In genomic region chr3:8762607-8763377, GRCh38 we compare ENCODE assay signal across 25 cellular contexts. TPM values are rescaled to one million over a fixed set of nuclear protein-coding genes. Genes with fewer than 3 reads are reported as not detected.
"Had no signal": no experiment of that assay in that cellular context is flagged by ENCODE, and none has a peak within 500 bp of the region (broad histone marks: within the 10 kb centered on the region; RNA-seq: fewer than 3 reads in every experiment).

No MANE protein-coding gene starts in this region.

- H3K27me3 ChIP-seq: brain microvascular endothelial cell, hepatocyte, vagina had no signal

- H3K4me1 Mint-ChIP-seq: mesothelial cell of epicardium, natural killer cell had no signal

- H3K4me2 ChIP-seq: hepatocyte had no signal

- ATAC-seq: activated CD8-positive, alpha-beta T cell treated with anti-CD3 and anti-CD28 coated beads, Interleukin-2, amount 10 ng/mL, durations not matched to agents 7 days and 5 days; activated naive CD4-positive, alpha-beta T cell treated with anti-CD3 and anti-CD28 coated beads, Interleukin-2, amount 50 U/mL, for 72 hours; esophagus mucosa; natural killer cell; sciatic nerve; stimulated activated naive B cell treated with anti-CD40 and anti-IgM and Interleukin-4, amounts not matched to agents 10 μg/mL and 1 μg/mL and 100 μg/mL, for 72 hours had no signal

- H3K4me3 Mint-ChIP-seq: activated CD8-positive, alpha-beta T cell treated with anti-CD3 and anti-CD28 coated beads, Interleukin-2, amount 10 ng/mL, durations not matched to agents 7 days and 5 days; mesothelial cell of epicardium; natural killer cell; stimulated activated naive B cell treated with anti-CD40 and anti-IgM and Interleukin-4, amounts not matched to agents 10 μg/mL and 1 μg/mL and 100 μg/mL, for 72 hours; type B pancreatic cell had no signal

- H2AFZ ChIP-seq: hepatocyte had no signal

- DNase-seq: activated CD4-positive, alpha-beta T cell treated with anti-CD3 and anti-CD28 coated beads for 1 hour; activated CD4-positive, alpha-beta T cell treated with anti-CD3 and anti-CD28 coated beads, Interleukin-2, amount 50 U/mL, for 1 hour; activated CD8-positive, alpha-beta T cell treated with anti-CD3 and anti-CD28 coated beads, Interleukin-2, amount 10 ng/mL, durations not matched to agents 7 days and 5 days; aorta; brain microvascular endothelial cell; central memory CD4-positive, alpha-beta T cell; dermis blood vessel endothelial cell; effector memory CD4-positive, alpha-beta T cell; foreskin melanocyte; glutamatergic neuron; left ventricle myocardium inferior; natural killer cell; stimulated activated CD4-positive, alpha-beta T cell treated with anti-CD3 and anti-CD28 coated beads, Interleukin-2, amount 100 ng/mL, for 48 hours; stimulated activated CD8-positive, alpha-beta memory T cell treated with anti-CD3 and anti-CD28 coated beads, Interleukin-4, amount 100 ng/mL, for 48 hours; stimulated activated naive B cell treated with anti-CD40 and anti-IgM and Interleukin-4, amounts not matched to agents 10 μg/mL and 1 μg/mL and 100 μg/mL, for 72 hours had no signal

- H3K27ac ChIP-seq: brain microvascular endothelial cell, hepatocyte, left ventricle myocardium inferior, vagina had no signal

- H3K79me2 ChIP-seq: hepatocyte had no signal

- H3K4me3 ChIP-seq: hepatocyte, left ventricle myocardium inferior, vagina had no signal

- H3K36me3 ChIP-seq: brain microvascular endothelial cell, left ventricle myocardium inferior, vagina had no signal

- H3K9me3 ChIP-seq: left ventricle myocardium inferior, vagina had no signal

- H3K9me3 Mint-ChIP-seq: activated naive CD4-positive, alpha-beta T cell treated with anti-CD3 and anti-CD28 coated beads, Interleukin-2, amount 50 U/mL, for 72 hours; mesothelial cell of epicardium; natural killer cell; stimulated activated naive B cell treated with anti-CD40 and anti-IgM and Interleukin-4, amounts not matched to agents 10 μg/mL and 1 μg/mL and 100 μg/mL, for 72 hours; type B pancreatic cell had no signal

- H3K36me3 Mint-ChIP-seq: activated naive CD4-positive, alpha-beta T cell treated with anti-CD3 and anti-CD28 coated beads, Interleukin-2, amount 50 U/mL, for 72 hours; mesothelial cell of epicardium; natural killer cell; stimulated activated naive B cell treated with anti-CD40 and anti-IgM and Interleukin-4, amounts not matched to agents 10 μg/mL and 1 μg/mL and 100 μg/mL, for 72 hours; type B pancreatic cell had no signal

- H3K27ac Mint-ChIP-seq: activated CD8-positive, alpha-beta T cell treated with anti-CD3 and anti-CD28 coated beads, Interleukin-2, amount 10 ng/mL, durations not matched to agents 7 days and 5 days; mesothelial cell of epicardium; natural killer cell; stimulated activated naive B cell treated with anti-CD40 and anti-IgM and Interleukin-4, amounts not matched to agents 10 μg/mL and 1 μg/mL and 100 μg/mL, for 72 hours; type B pancreatic cell had no signal

RNA-seq across cellular contexts. Expression of gene CAV3, which starts 29.2 kb away (rescaled TPM):
- total RNA-seq: activated CD8-positive, alpha-beta T cell treated with anti-CD3 and anti-CD28 coated beads, Interleukin-2, amount 10 ng/mL, durations not matched to agents 7 days and 5 days; activated naive CD4-positive, alpha-beta T cell treated with anti-CD3 and anti-CD28 coated beads, Interleukin-2, amount 50 U/mL, for 72 hours; aorta; dermis blood vessel endothelial cell; endothelial cell of umbilical vein; esophagus mucosa; hepatocyte; lung microvascular endothelial cell; mesothelial cell of epicardium; natural killer cell; sciatic nerve; temporal lobe; vagina had no signal
- polyA plus RNA-seq: endothelial cell of umbilical vein, hepatocyte had no signal
